ENCODE assay signal across 7 cellular contexts in genomic region chr15:40594429-40594836, GRCh38. TPM values are rescaled to one million over a fixed set of nuclear protein-coding genes. Genes with fewer than 3 reads are reported as not detected.
A peak's percentile ranks its signal among the peaks of the same experiment; 100 is the strongest.
DNase-seq lines count a peak whose midpoint lies in the region; ATAC-seq, FAIRE-seq and TF ChIP-seq lines count a peak whose summit lies in the region.

No MANE protein-coding gene starts in this region.

- DNase-seq in EL (peak; percentile 67), NOMO-1 (lab: John Stamatoyannopoulos, UW; ENCODE audit: unreplicated experiment in 2 of 2) (peak; percentile 68 to 78), kidney (peak; percentile 82), stomach (no peak)

- no peak for TF ChIP-seq POLR2A in stomach (IDR thresholded peaks at IDR 0.05)

- H3K4me3 Mint-ChIP-seq in brain: peak overlapping the region; percentile 93 to 98 (median 96)

- TF ChIP-seq CTCF in brain (conservative IDR thresholded peaks at IDR 0.05) (peak in 1 of 2 experiments; percentile 26), kidney (IDR thresholded peaks at IDR 0.05; ENCODE audit: borderline replicate concordance, extremely low read depth, insufficient read depth) (no peak), stomach (IDR thresholded peaks at IDR 0.05) (peak in 1 of 7 experiments; percentile 10)

- no peaks in the 10 kb centered on the region for H3K36me3 Mint-ChIP-seq in brain

- ATAC-seq in GM19328 (IDR thresholded peaks at IDR 0.05; ENCODE audit: unreplicated experiment): peak; percentile 30
- ATAC-seq in HG03196 (IDR thresholded peaks at IDR 0.05; ENCODE audit: unreplicated experiment): peak; percentile 57

- H3K4me1 Mint-ChIP-seq in brain: peaks cover 40% of the 10 kb centered on the region

- FAIRE-seq in kidney (lab: Jason Lieb, UNC): no peak

- no peaks in the 10 kb centered on the region for H3K36me3 ChIP-seq in kidney (ENCODE audit: control insufficient read depth in 1 of 2, insufficient read depth in 2 of 2, low read length in 2 of 2)
- H3K36me3 ChIP-seq in stomach: no peaks in the 10 kb centered on the region

- 0 to 1% (median 0%) methylated on average over 20 to 31 of the region's 31 CpGs for WGBS in stomach, 5 donors

- H3K27me3 Mint-ChIP-seq in brain: peaks cover 13% of the 10 kb centered on the region

- no peak for TF ChIP-seq EP300 in stomach (IDR thresholded peaks at IDR 0.05)

- H3K9me3 ChIP-seq in kidney (ENCODE audit: control insufficient read depth in 1 of 2, low read length in 2 of 2): no peaks in the 10 kb centered on the region
- H3K9me3 ChIP-seq in stomach: no peaks in the 10 kb centered on the region

- H3K9ac ChIP-seq in kidney (ENCODE audit: low read length in 2 of 2): peak overlapping the region in 1 of 2 donors; percentile 70

- H3K4me3 ChIP-seq in kidney (ENCODE audit: low read length in 2 of 2): peak overlapping the region; percentile 77 to 98
- H3K4me3 ChIP-seq in stomach: peak overlapping the region; percentile 52 to 86 (median 62)

- H3K4me1 ChIP-seq in kidney (ENCODE audit: control insufficient read depth in 1 of 2, insufficient read depth in 1 of 2, low read depth in 1 of 2, low read length in 2 of 2): no peaks in the 10 kb centered on the region
- peaks cover 8 to 36% (median 22%) of the 10 kb centered on the region in 4 donors for H3K4me1 ChIP-seq in stomach

- H3K27ac ChIP-seq in kidney (ENCODE audit: low read depth in 2 of 2, low read length in 2 of 2) (no peak overlapping the region), stomach (peak overlapping the region; percentile 83 to 95 (median 91))

- H3K27me3 ChIP-seq in stomach: peaks cover 0 to 11% (median 0%) of the 10 kb centered on the region in 3 donors

- intact Hi-C loops in kidney (cut with DNase I): no loop called here
- intact Hi-C loops in stomach (cut with DNase I; ENCODE audit: low total_unique reads): no loop called here

- peak overlapping the region; percentile 99 to 100 (median 99) for H3K27ac Mint-ChIP-seq in brain

- peaks cover 0 to 4% (median 0%) of the 10 kb centered on the region in 5 experiments for H3K9me3 Mint-ChIP-seq in brain

RNA-seq across cellular contexts. Expression of gene KNL1, which starts 0.4 kb away (rescaled TPM):
- polyA plus RNA-seq in brain (ENCODE audit: insufficient read depth, low read depth, low replicate concordance): 4.8 TPM
- 1.1 TPM for total RNA-seq in kidney
- 2.5 TPM for polyA plus RNA-seq in kidney (ENCODE audit: insufficient read depth, low read depth, low replicate concordance)
- total RNA-seq in stomach: 10 to 100 TPM in 2 of 5 donors, 1 to 10 TPM in 3; 1.4 to 57.8 (median 8.7) TPM
- 1 to 10 TPM in 2 of 3 donors, under 1 TPM in 1; 0.50 to 1.8 (median 1.4) TPM for polyA plus RNA-seq in stomach

RNA-seq across cellular contexts. Expression of gene RPUSD2, which starts 25.3 kb away (rescaled TPM):
- polyA plus RNA-seq in brain (ENCODE audit: insufficient read depth, low read depth, low replicate concordance) (7.8 TPM), kidney (ENCODE audit: insufficient read depth, low read depth, low replicate concordance) (12.7 TPM), stomach (10 to 100 TPM in 1 of 3 donors, 1 to 10 TPM in 2; 5.6 to 11.9 (median 6.6) TPM)
- total RNA-seq in kidney (9.8 TPM), stomach (10 to 100 TPM in 1 of 5 donors, 1 to 10 TPM in 2, not detected in 2; 7.0 to 12.1 (median 8.1) TPM)

RNA-seq across cellular contexts. Expression of gene CCDC32, which starts 29.6 kb away (rescaled TPM):
- polyA plus RNA-seq in brain (ENCODE audit: insufficient read depth, low read depth, low replicate concordance): 26.6 TPM
- 34.4 TPM for total RNA-seq in kidney
- polyA plus RNA-seq in kidney (ENCODE audit: insufficient read depth, low read depth, low replicate concordance): 35.9 TPM
- total RNA-seq in stomach: 10 to 100 TPM; 12.3 to 39.4 (median 32.9) TPM
- 10 to 100 TPM; 14.4 to 65.7 (median 28.1) TPM for polyA plus RNA-seq in stomach

Comparison
In these comparisons a context has a peak if more than half of its experiments do, and no peak if none do; other contexts are left out.
1. H3K27ac ChIP-seq: peak in stomach (5 of 5); none in kidney (0 of 2).